In the genomic region with DNA sequence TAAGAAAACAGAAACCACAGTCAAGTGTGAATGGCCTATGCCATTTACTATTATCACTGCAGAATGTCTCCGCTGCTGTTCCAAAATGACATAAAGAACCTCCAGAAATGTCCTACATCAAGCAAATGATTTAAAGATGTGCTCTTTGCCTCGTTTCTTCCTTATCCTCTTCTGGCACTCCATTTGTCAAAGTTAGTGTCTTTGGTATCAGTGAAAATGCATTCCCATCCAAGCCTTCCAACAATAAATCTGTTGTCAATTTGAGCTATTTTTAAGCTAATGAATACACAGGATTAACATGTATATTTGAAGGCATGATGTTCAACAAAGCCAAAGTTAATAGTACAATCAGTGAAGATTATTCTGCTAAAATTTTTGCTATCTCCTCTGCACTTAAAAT, we compare ENCODE assay signal across 27 cellular contexts.
DNase-seq lines count a peak whose midpoint lies in the region; ATAC-seq and TF ChIP-seq lines count a peak whose summit lies in the region.
"Had no signal": no experiment of that assay in that cellular context is flagged by ENCODE, and none has a peak within 500 bp of the region (broad histone marks: within the 10 kb centered on the region; RNA-seq: fewer than 3 reads in every experiment).

No MANE protein-coding gene starts in this region.

- no peaks in the 10 kb centered on the region for H3K36me3 ChIP-seq in SK-N-SH (replicated peaks in 1 of 2; ENCODE audit: control insufficient read depth in 1 of 2, insufficient read depth in 2 of 2, low read length in 1 of 2)
- H3K36me3 ChIP-seq: BE2C; BLaER1; BLaER1 treated with 17β-estradiol and CSF1 and Interleukin-3, amounts not matched to agents 10 nM and 100 nM had no signal

- no peak for DNase-seq in SK-N-SH
- DNase-seq: 8988T; ACHN; AML-193; BE2C; C1 segment of cervical spinal cord; Caco-2; Calu3; CD4-positive, alpha-beta memory T cell; CD4-positive, alpha-beta T cell; CD4-positive, CD25-positive, alpha-beta regulatory T cell; CD8-positive, alpha-beta memory T cell; CD8-positive, alpha-beta T cell; COR-L47; DMS 273 treated with DMSO at 0.1 percent for 48 hours; DMS153; DMS53; DMS79; DMS79 treated with DMSO at 0.1 percent for 48 hours; DND-41; EL had no signal

- no peaks in the 10 kb centered on the region for H3K9me3 ChIP-seq in SK-N-SH
- H3K9me3 ChIP-seq: A549; BE2C; BLaER1; BLaER1 treated with 17β-estradiol and CSF1 and Interleukin-3, amounts not matched to agents 10 nM and 100 nM; Caco-2 had no signal

- CTCF ChIA-PET in SK-N-SH (lab: Yijun Ruan, JAX): interaction anchor here (1.5 kb wide), 1 partner anchor 17 kb away, joined by 5 read pairs; no protein-coding TSS in a partner anchor

- H3K4me3 ChIP-seq in SK-N-SH (ENCODE audit: low read depth in 2 of 2, low read length in 1 of 2): no peak overlapping the region
- H3K4me3 ChIP-seq: A549; BLaER1; BLaER1 treated with 17β-estradiol and CSF1 and Interleukin-3, amounts not matched to agents 10 nM and 100 nM had no signal

- TF ChIP-seq EP300 in SK-N-SH (IDR thresholded peaks at IDR 0.05; ENCODE audit: borderline replicate concordance in 1 of 2, low read depth in 1 of 2, low read length in 1 of 2): no peak

- no peak for TF ChIP-seq CTCF in SK-N-SH (IDR thresholded peaks at IDR 0.05)

- H3K27me3 ChIP-seq in SK-N-SH (ENCODE audit: insufficient read depth): no peaks in the 10 kb centered on the region
- H3K27me3 ChIP-seq: BE2C; BLaER1; BLaER1 treated with 17β-estradiol and CSF1 and Interleukin-3, amounts not matched to agents 10 nM and 100 nM had no signal

- H3K79me2 ChIP-seq in SK-N-SH (ENCODE audit: insufficient read depth): no peaks in the 10 kb centered on the region

- no peak for ATAC-seq in SK-N-SH treated with all-trans-retinoic acid at 6 μM for 48 hours
- ATAC-seq: A549; CD8-positive, alpha-beta T cell had no signal

- H2AFZ ChIP-seq in SK-N-SH (ENCODE audit: low read depth): no peak overlapping the region

- TF ChIP-seq RAD21 in SK-N-SH (IDR thresholded peaks at IDR 0.05; ENCODE audit: low read length): no peak

- WGBS in SK-N-SH (ENCODE audit: low lambda C conversion rate): 13% methylated on average over 2 of the region's 2 CpGs

- no peak overlapping the region for H3K9ac ChIP-seq in SK-N-SH
- H3K9ac ChIP-seq: BLaER1; BLaER1 treated with 17β-estradiol and CSF1 and Interleukin-3, amounts not matched to agents 10 nM and 100 nM had no signal

- H3K27ac ChIP-seq in SK-N-SH (ENCODE audit: low read depth in 2 of 2, low read length in 1 of 2): no peak overlapping the region; a peak in 1 of 4 replicates
- H3K27ac ChIP-seq: 22Rv1; A549; BLaER1; BLaER1 treated with 17β-estradiol and CSF1 and Interleukin-3, amounts not matched to agents 10 nM and 100 nM; C4-2B had no signal

- no peaks in the 10 kb centered on the region for H3F3A ChIP-seq in SK-N-SH (replicated peaks; ENCODE audit: insufficient read depth)

- H3K9me2 ChIP-seq in SK-N-SH: no peaks in the 10 kb centered on the region

- H3K4me2 ChIP-seq in SK-N-SH: no peak overlapping the region
- H3K4me2 ChIP-seq: A549; BLaER1; BLaER1 treated with 17β-estradiol and CSF1 and Interleukin-3, amounts not matched to agents 10 nM and 100 nM had no signal

- POLR2A ChIA-PET in SK-N-SH (lab: Yijun Ruan, JAX): no interaction called here

- H3K4me1 ChIP-seq in SK-N-SH (ENCODE audit: control insufficient read depth in 1 of 2, insufficient read depth in 2 of 2, low read depth in 1 of 2, low read length in 1 of 2): no peaks in the 10 kb centered on the region
- H3K4me1 ChIP-seq: A549; BE2C; BLaER1; BLaER1 treated with 17β-estradiol and CSF1 and Interleukin-3, amounts not matched to agents 10 nM and 100 nM; Caco-2 had no signal

- H4K20me1 ChIP-seq in SK-N-SH (ENCODE audit: insufficient read depth): no peaks in the 10 kb centered on the region
- H4K20me1 ChIP-seq: BLaER1; BLaER1 treated with 17β-estradiol and CSF1 and Interleukin-3, amounts not matched to agents 10 nM and 100 nM had no signal

TF ChIP-seq in SK-N-SH treated with all-trans-retinoic acid at 6 μM for 48 hours, 23 proteins besides CTCF, POLR2A, EP300 and RAD21 (continues in another document):
- TF ChIP-seq ZNF8 (CRISPR knock-in tag; IDR thresholded peaks at IDR 0.05) (no peak), ZC3H10 (CRISPR knock-in tag; IDR thresholded peaks at IDR 0.05) (no peak), BACH2 (CRISPR knock-in tag; IDR thresholded peaks at IDR 0.05; ENCODE audit: borderline replicate concordance) (no peak), CSDC2 (CRISPR knock-in tag; IDR thresholded peaks at IDR 0.05) (no peak), ZNF70 (CRISPR knock-in tag; IDR thresholded peaks at IDR 0.05) (no peak), ISL1 (CRISPR knock-in tag; IDR thresholded peaks at IDR 0.05) (peak; percentile 87), TCF4 (CRISPR knock-in tag; IDR thresholded peaks at IDR 0.05; ENCODE audit: borderline replicate concordance) (0 out of 2 replicates have a peak, but pooled peaks have one; percentile 38), POU6F1 (CRISPR knock-in tag; IDR thresholded peaks at IDR 0.05; ENCODE audit: borderline replicate concordance, low read depth) (no peak), ESRRG (CRISPR knock-in tag; IDR thresholded peaks at IDR 0.05) (no peak)

TF ChIP-seq in SK-N-SH, 30 proteins besides CTCF, POLR2A, EP300 and RAD21:
- TF ChIP-seq NRF1 (IDR thresholded peaks at IDR 0.05; ENCODE audit: low read depth, low read length): no peak
- no peak for TF ChIP-seq JUND (IDR thresholded peaks at IDR 0.05)
- TF ChIP-seq TEAD4 (IDR thresholded peaks at IDR 0.05; ENCODE audit: borderline replicate concordance, insufficient read depth): no peak
- no peak for TF ChIP-seq MXI1 (IDR thresholded peaks at IDR 0.05; ENCODE audit: low read depth, low read length)
TF ChIP-seq in SK-N-SH: peak in this region for 0.
